8 cellular contexts compared by ENCODE assay signal in genomic region chr9:35604578-35605335, GRCh38. TPM values are rescaled to one million over a fixed set of nuclear protein-coding genes. Genes with fewer than 3 reads are reported as not detected.
DNase-seq lines count a peak whose midpoint lies in the region; ATAC-seq and TF ChIP-seq lines count a peak whose summit lies in the region.

TSS of gene TESK1 (plus strand) at chr9:35605262. CDS start at chr9:35605620, 358 bp downstream.

- peaks cover 18% of the 10 kb centered on the region for H3K36me3 ChIP-seq in neutrophil
- peaks cover 0 to 30% (median 28%) of the 10 kb centered on the region in 5 donors for H3K36me3 ChIP-seq in subcutaneous abdominal adipose tissue (ENCODE audit: control insufficient read depth in 5 of 5, insufficient read depth in 5 of 5, low read length in 5 of 5)

- H3K9me3 ChIP-seq in neutrophil (no peaks in the 10 kb centered on the region), subcutaneous abdominal adipose tissue (ENCODE audit: control insufficient read depth in 5 of 5, low read length in 5 of 5) (no peaks in the 10 kb centered on the region)

- H3K9me3 Mint-ChIP-seq in activated naive CD4-positive, alpha-beta T cell treated with anti-CD3 and anti-CD28 coated beads for 36 hours, result no peaks in the 10 kb centered on the region

- no peak for TF ChIP-seq RAD21 in Ishikawa (IDR thresholded peaks at IDR 0.05; ENCODE audit: low read depth)

- peak within 1 kb of the TSS; percentile 97 for H3K27ac Mint-ChIP-seq in activated naive CD4-positive, alpha-beta T cell treated with anti-CD3 and anti-CD28 coated beads for 36 hours

- peak within 1 kb of the TSS; percentile 76 to 87 for H3K4me3 ChIP-seq in neutrophil (ENCODE audit: low read depth in 1 of 2, low read length in 1 of 2)
- H3K4me3 ChIP-seq in subcutaneous abdominal adipose tissue (ENCODE audit: low read depth in 1 of 5, low read length in 5 of 5), result peak within 1 kb of the TSS; percentile 64 to 98 (median 87)

- intact Hi-C loops in activated naive CD4-positive, alpha-beta T cell treated with anti-CD3 and anti-CD28 coated beads for 36 hours (cut with micrococcal nuclease), result loop anchor here (1.0 to 10.0 kb wide), 16 partner anchors 13 to 940 kb away; partner anchors contain the start of genes CCL27, CREB3, GBA2 and HINT2

- CTCF ChIA-PET in activated naive CD4-positive, alpha-beta T cell treated with anti-CD3 and anti-CD28 coated beads for 36 hours (lab: Charles Lee), result interaction anchor here (0.7 to 1.4 kb wide), 8 partner anchors 12 to 490 kb away, joined by 3 to 9 read pairs (median 3); partner anchors contain the start of gene CREB3

- DNase-seq in DMS153 (lab: John Stamatoyannopoulos, UW) (peak; percentile 55), SK-N-DZ (ENCODE audit: low spot score) (peak; percentile 66), germinal center (ENCODE audit: low spot score) (peak; percentile 92)
- peak; percentile 85 for DNase-seq in activated naive CD4-positive, alpha-beta T cell treated with anti-CD3 and anti-CD28 coated beads for 36 hours

- H3K27me3 ChIP-seq in neutrophil (no peaks in the 10 kb centered on the region), subcutaneous abdominal adipose tissue (ENCODE audit: control insufficient read depth in 5 of 5, insufficient read depth in 4 of 5, low read length in 5 of 5) (no peaks in the 10 kb centered on the region)

- peaks cover 27% of the 10 kb centered on the region for H3K4me1 Mint-ChIP-seq in activated naive CD4-positive, alpha-beta T cell treated with anti-CD3 and anti-CD28 coated beads for 36 hours (ENCODE audit: low read depth)

- no peak for TF ChIP-seq CTCF in neutrophil (IDR thresholded peaks at IDR 0.05)

- H3K27ac ChIP-seq in neutrophil, result peak within 1 kb of the TSS; percentile 84
- peak within 1 kb of the TSS; percentile 95 for H3K27ac ChIP-seq in subcutaneous abdominal adipose tissue (ENCODE audit: low read depth, low read length)

- H3K4me3 Mint-ChIP-seq in activated naive CD4-positive, alpha-beta T cell treated with anti-CD3 and anti-CD28 coated beads for 36 hours, result peak within 1 kb of the TSS; percentile 98

- peaks cover 1% of the 10 kb centered on the region for H3K36me3 Mint-ChIP-seq in activated naive CD4-positive, alpha-beta T cell treated with anti-CD3 and anti-CD28 coated beads for 36 hours (ENCODE audit: low read depth)

- no peaks in the 10 kb centered on the region for H3K27me3 Mint-ChIP-seq in activated naive CD4-positive, alpha-beta T cell treated with anti-CD3 and anti-CD28 coated beads for 36 hours (ENCODE audit: low read depth)

- peak; percentile 38 for ATAC-seq in GM21576 (IDR thresholded peaks at IDR 0.05; ENCODE audit: unreplicated experiment)

- peaks cover 21 to 28% of the 10 kb centered on the region in 2 experiments for H3K4me1 ChIP-seq in neutrophil (ENCODE audit: control insufficient read depth in 1 of 2, insufficient read depth in 1 of 2, low read depth in 1 of 2, low read length in 1 of 2)
- H3K4me1 ChIP-seq in subcutaneous abdominal adipose tissue (ENCODE audit: control insufficient read depth in 5 of 5, insufficient read depth in 5 of 5, low read length in 5 of 5), result peaks cover 9 to 65% (median 53%) of the 10 kb centered on the region in 5 donors

- peak within 1 kb of the TSS; percentile 63 to 93 (median 87) for H3K9ac ChIP-seq in subcutaneous abdominal adipose tissue (ENCODE audit: low read length in 5 of 5)

- TF ChIP-seq EP300 in Ishikawa (IDR thresholded peaks at IDR 0.05; ENCODE audit: borderline replicate concordance), result no peak

TF ChIP-seq in Ishikawa, 13 proteins besides CTCF, POLR2A, EP300 and RAD21:
- TF ChIP-seq MAX (IDR thresholded peaks at IDR 0.05) (0 out of 2 replicates have a peak, but pooled peaks have one; percentile 40), TAF1 (IDR thresholded peaks at IDR 0.05; ENCODE audit: low read depth) (peak; percentile 34; the same call in 1 of the 2 replicates), TEAD4 (IDR thresholded peaks at IDR 0.05) (no peak), ZBTB7A (IDR thresholded peaks at IDR 0.05; ENCODE audit: low read depth) (peak; percentile 74; the same call in 1 of the 2 replicates), USF1 (IDR thresholded peaks at IDR 0.05) (no peak), REST (IDR thresholded peaks at IDR 0.05; ENCODE audit: low read depth) (no peak), TCF12 (IDR thresholded peaks at IDR 0.05; ENCODE audit: low read depth) (peak; percentile 28; the same call in 1 of the 2 replicates)

RNA-seq across cellular contexts. Expression of gene TESK1, which starts in this region (rescaled TPM):
- 5.7 and 8.4 TPM in 2 replicates for polyA plus RNA-seq in SK-N-DZ (2014; cell fraction: cytosol; rRNA removed)
- polyA plus RNA-seq in SK-N-DZ (2014; cell fraction: nucleus; rRNA removed), result 38.2 and 46.7 TPM in 2 replicates
- 10 to 100 TPM; 18.3 to 19.0 TPM for total RNA-seq in activated naive CD4-positive, alpha-beta T cell treated with anti-CD3 and anti-CD28 coated beads for 36 hours

Comparison
In these comparisons a context has a peak if more than half of its experiments do, and no peak if none do; other contexts are left out.
1. Peak in every context shown above with its lines: DNase-seq, ATAC-seq, H3K4me3 ChIP-seq and H3K27ac ChIP-seq.